In genomic region chr10:127679642-127680255, GRCh38 we compare ENCODE assay signal across 17 cellular contexts. TPM values are rescaled to one million over a fixed set of nuclear protein-coding genes. Genes with fewer than 3 reads are reported as not detected.
DNase-seq lines count a peak whose midpoint lies in the region; ATAC-seq and TF ChIP-seq lines count a peak whose summit lies in the region.
"Had no signal": no experiment of that assay in that cellular context is flagged by ENCODE, and none has a peak within 500 bp of the region (broad histone marks: within the 10 kb centered on the region; RNA-seq: fewer than 3 reads in every experiment).

No MANE protein-coding gene starts in this region.

- no peaks in the 10 kb centered on the region for H3K4me1 ChIP-seq in DND-41 (ENCODE audit: insufficient read depth, low read length)
- H3K4me1 ChIP-seq: adrenal gland, pancreas had no signal

- CTCF ChIA-PET in WTC11 (lab: Charles Lee), result interaction anchor here (0.9 to 7.9 kb wide), 11 partner anchors 10 to 174 kb away, joined by 3 to 47 read pairs (median 5); no protein-coding TSS in a partner anchor

- DNase-seq in DND-41 (peak; percentile 5), WTC11 (ENCODE audit: low spot score) (peak; percentile 22), mesothelial cell of epicardium (ENCODE audit: low spot score in 2 of 2, unreplicated experiment in 2 of 2) (no peak), NCI-H1417 (lab: John Stamatoyannopoulos, UW) (no peak), GM19238 (ENCODE audit: insufficient read length, low spot score) (no peak), SIG-M5 (lab: John Stamatoyannopoulos, UW) (no peak)
- DNase-seq: adrenal gland; CD4-positive, alpha-beta T cell; NCI-H2227 treated with DMSO at 0.1 percent for 48 hours; pancreas; Right ventricle myocardium superior; stimulated activated CD4-positive, alpha-beta T cell treated with anti-CD3 and anti-CD28 coated beads, Interleukin-1b, Interleukin-23, amount 100 ng/mL, for 48 hours had no signal

- H3K9me3 ChIP-seq in DND-41 (ENCODE audit: insufficient read depth, low read length, severe bottlenecking), result no peaks in the 10 kb centered on the region
- H3K9me3 ChIP-seq: adrenal gland, pancreas had no signal

- H3K27ac ChIP-seq in DND-41 (ENCODE audit: low read length), result no peak overlapping the region
- H3K27ac ChIP-seq: adrenal gland, pancreas had no signal

- H3K4me3 Mint-ChIP-seq in WTC11 (no peak overlapping the region), mesothelial cell of epicardium (no peak overlapping the region)
- H3K4me3 Mint-ChIP-seq: CD4-positive, alpha-beta T cell; stimulated activated memory B cell treated with anti-CD40 and anti-IgM and Interleukin-4, amounts not matched to agents 10 μg/mL and 1 μg/mL and 100 μg/mL, for 72 hours had no signal

- H3K27me3 Mint-ChIP-seq in WTC11 (ENCODE audit: low read depth), result no peaks in the 10 kb centered on the region
- H3K27me3 Mint-ChIP-seq in mesothelial cell of epicardium (ENCODE audit: low read depth), result peaks cover 49% of the 10 kb centered on the region
- H3K27me3 Mint-ChIP-seq: CD4-positive, alpha-beta T cell had no signal

- no peak overlapping the region for H3K27ac Mint-ChIP-seq in WTC11
- H3K27ac Mint-ChIP-seq in mesothelial cell of epicardium, result no peak overlapping the region
- H3K27ac Mint-ChIP-seq: CD4-positive, alpha-beta T cell; stimulated activated memory B cell treated with anti-CD40 and anti-IgM and Interleukin-4, amounts not matched to agents 10 μg/mL and 1 μg/mL and 100 μg/mL, for 72 hours had no signal

- H3K79me2 ChIP-seq in DND-41 (ENCODE audit: insufficient read depth, low read length), result no peaks in the 10 kb centered on the region

- H3K36me3 ChIP-seq in DND-41 (ENCODE audit: insufficient read depth, low read length), result no peaks in the 10 kb centered on the region
- H3K36me3 ChIP-seq: adrenal gland, pancreas had no signal

- no peak overlapping the region for H3K4me2 ChIP-seq in DND-41 (ENCODE audit: insufficient read depth, low read length)

- ATAC-seq in DND-41 (ENCODE audit: insufficient read depth, low read depth) (no peak), HG03342 (IDR thresholded peaks at IDR 0.05; ENCODE audit: unreplicated experiment) (peak; percentile 50), WTC11 (peak; percentile 43; the same call in 1 of the 2 replicates), HG02623 (IDR thresholded peaks at IDR 0.05; ENCODE audit: unreplicated experiment) (no peak)
- ATAC-seq: pancreas; stimulated activated memory B cell treated with anti-CD40 and anti-IgM and Interleukin-4, amounts not matched to agents 10 μg/mL and 1 μg/mL and 100 μg/mL, for 72 hours had no signal

- H3K27me3 ChIP-seq in DND-41 (ENCODE audit: insufficient read depth, low read length, poor library complexity), result peaks cover 1% of the 10 kb centered on the region

- H3K36me3 Mint-ChIP-seq in WTC11 (no peaks in the 10 kb centered on the region), mesothelial cell of epicardium (no peaks in the 10 kb centered on the region)
- H3K36me3 Mint-ChIP-seq: stimulated activated memory B cell treated with anti-CD40 and anti-IgM and Interleukin-4, amounts not matched to agents 10 μg/mL and 1 μg/mL and 100 μg/mL, for 72 hours had no signal

- TF ChIP-seq CTCF in DND-41 (IDR thresholded peaks at IDR 0.05; ENCODE audit: borderline replicate concordance, extremely low read depth, low read length, poor library complexity, severe bottlenecking) (peak; percentile 58), WTC11 (IDR thresholded peaks at IDR 0.05) (peak; percentile 62), mesothelial cell of epicardium (IDR thresholded peaks at IDR 0.05; ENCODE audit: unreplicated experiment) (peak; percentile 64)

- H3K4me1 Mint-ChIP-seq in WTC11, result peaks cover 8% of the 10 kb centered on the region
- H3K4me1 Mint-ChIP-seq in mesothelial cell of epicardium, result no peaks in the 10 kb centered on the region
- H3K4me1 Mint-ChIP-seq: stimulated activated memory B cell treated with anti-CD40 and anti-IgM and Interleukin-4, amounts not matched to agents 10 μg/mL and 1 μg/mL and 100 μg/mL, for 72 hours had no signal

- no peak overlapping the region for H3K4me3 ChIP-seq in DND-41 (ENCODE audit: low read depth in 1 of 2, low read length in 2 of 2)
- H3K4me3 ChIP-seq: adrenal gland, lung, pancreas had no signal

- no peak overlapping the region for H3K9ac ChIP-seq in DND-41 (ENCODE audit: low read depth, low read length)

- H4K20me1 ChIP-seq in DND-41 (ENCODE audit: insufficient read depth, low read length), result no peaks in the 10 kb centered on the region

- no peaks in the 10 kb centered on the region for H3K9me3 Mint-ChIP-seq in WTC11
- H3K9me3 Mint-ChIP-seq in mesothelial cell of epicardium, result no peaks in the 10 kb centered on the region
- H3K9me3 Mint-ChIP-seq: CD4-positive, alpha-beta T cell; stimulated activated memory B cell treated with anti-CD40 and anti-IgM and Interleukin-4, amounts not matched to agents 10 μg/mL and 1 μg/mL and 100 μg/mL, for 72 hours had no signal

- POLR2A ChIA-PET in WTC11 (lab: Charles Lee), result interaction anchor here (1.6 kb wide), 1 partner anchor 15 kb away, joined by 5 read pairs; no protein-coding TSS in a partner anchor

- no peak overlapping the region for H2AFZ ChIP-seq in DND-41 (ENCODE audit: low read depth, low read length)

TF ChIP-seq in WTC11, 78 proteins besides CTCF, POLR2A, EP300 and RAD21 (continues in another document):
- TF ChIP-seq MLX (CRISPR knock-in tag; IDR thresholded peaks at IDR 0.05) (no peak), FOXJ3 (CRISPR knock-in tag; IDR thresholded peaks at IDR 0.05; ENCODE audit: borderline replicate concordance) (no peak), HMGXB4 (CRISPR knock-in tag; IDR thresholded peaks at IDR 0.05) (no peak), TP53 (CRISPR knock-in tag; IDR thresholded peaks at IDR 0.05) (no peak), ARID4B (CRISPR knock-in tag; IDR thresholded peaks at IDR 0.05; ENCODE audit: borderline replicate concordance) (no peak), SOX15 (CRISPR knock-in tag; IDR thresholded peaks at IDR 0.05) (no peak)

RNA-seq across cellular contexts. Expression of gene FOXI2, which starts 57.2 kb away (rescaled TPM):
- total RNA-seq in WTC11 (2021), result 1.2 to 1.7 TPM (median 1.4 TPM) in 3 replicates
- not detected in 3 replicates for total RNA-seq in mesothelial cell of epicardium
- total RNA-seq: adrenal gland; CD4-positive, alpha-beta T cell; LHCN-M2; Right ventricle myocardium superior had no signal

Comparison
In these comparisons a context has a peak if more than half of its experiments do, and no peak if none do; other contexts are left out.
1. ATAC-seq: peak in HG03342 (single experiment) and WTC11 (single experiment); none in DND-41 (single experiment) and HG02623 (single experiment).
2. DNase-seq: peak in DND-41 (single experiment) and WTC11 (single experiment); none in mesothelial cell of epicardium (0 of 2), NCI-H1417 (0 of 3), GM19238 (single experiment) and SIG-M5 (single experiment).
3. Peak in every context shown above with its lines, with median percentiles within 50 percentile points of each other: CTCF ChIP-seq.